19 cellular contexts compared by ENCODE assay signal in genomic region chr3:31009881-31010280, GRCh38.
DNase-seq lines count a peak whose midpoint lies in the region; ATAC-seq and TF ChIP-seq lines count a peak whose summit lies in the region.
"Had no signal": no experiment of that assay in that cellular context is flagged by ENCODE, and none has a peak within 500 bp of the region (broad histone marks: within the 10 kb centered on the region; RNA-seq: fewer than 3 reads in every experiment).

No MANE protein-coding gene starts in this region.

- H4K20me1 ChIP-seq in osteoblast (ENCODE audit: insufficient read depth, low read length) = no peaks in the 10 kb centered on the region

- H3K4me3 Mint-ChIP-seq in endodermal cell = no peak overlapping the region
- H3K4me3 Mint-ChIP-seq: activated CD4-positive, alpha-beta T cell treated with anti-CD3 and anti-CD28 coated beads, Interleukin-2, amount 10 ng/mL, durations not matched to agents 24 days and 14 days; dendritic cell treated with granulocyte-macrophage colony-stimulating factor and Interleukin-4, amounts not matched to agents 40 ng/mL and 50 ng/mL, for 4 days had no signal

- H3K9me3 Mint-ChIP-seq in endodermal cell = peaks cover 1% of the 10 kb centered on the region
- H3K9me3 Mint-ChIP-seq: dendritic cell treated with granulocyte-macrophage colony-stimulating factor and Interleukin-4, amounts not matched to agents 40 ng/mL and 50 ng/mL, for 4 days had no signal

- no peaks in the 10 kb centered on the region for H3K79me2 ChIP-seq in osteoblast (ENCODE audit: insufficient read depth, low read length)

- no peak overlapping the region for H3K27ac Mint-ChIP-seq in endodermal cell
- H3K27ac Mint-ChIP-seq: activated CD4-positive, alpha-beta T cell treated with anti-CD3 and anti-CD28 coated beads, Interleukin-2, amount 10 ng/mL, durations not matched to agents 24 days and 14 days; dendritic cell treated with granulocyte-macrophage colony-stimulating factor and Interleukin-4, amounts not matched to agents 40 ng/mL and 50 ng/mL, for 4 days had no signal

- H3K4me1 ChIP-seq in endodermal cell (ENCODE audit: control insufficient read depth, insufficient read depth, low read length) (peaks cover 9% of the 10 kb centered on the region), osteoblast (ENCODE audit: insufficient read depth, low read length) (peaks cover 37% of the 10 kb centered on the region), upper lobe of left lung (peaks cover 0 to 5% (median 0%) of the 10 kb centered on the region in 4 donors)
- H3K4me1 ChIP-seq: pancreas had no signal

- H3K36me3 ChIP-seq in endodermal cell (ENCODE audit: control insufficient read depth, insufficient read depth, low read length) = no peaks in the 10 kb centered on the region
- no peaks in the 10 kb centered on the region for H3K36me3 ChIP-seq in osteoblast (ENCODE audit: insufficient read depth, low read length)
- no peaks in the 10 kb centered on the region for H3K36me3 ChIP-seq in upper lobe of left lung
- H3K36me3 ChIP-seq: pancreas, spleen had no signal

- H3K4me1 Mint-ChIP-seq in endodermal cell = peaks cover 26% of the 10 kb centered on the region

- peaks cover 1% of the 10 kb centered on the region for H3K36me3 Mint-ChIP-seq in endodermal cell (ENCODE audit: low read depth)

- TF ChIP-seq POLR2A in upper lobe of left lung (IDR thresholded peaks at IDR 0.05) = no peak

- peaks cover 4% of the 10 kb centered on the region for H3K27me3 Mint-ChIP-seq in endodermal cell (ENCODE audit: insufficient read depth)
- H3K27me3 Mint-ChIP-seq: activated CD4-positive, alpha-beta T cell treated with anti-CD3 and anti-CD28 coated beads, Interleukin-2, amount 10 ng/mL, durations not matched to agents 24 days and 14 days; dendritic cell treated with granulocyte-macrophage colony-stimulating factor and Interleukin-4, amounts not matched to agents 40 ng/mL and 50 ng/mL, for 4 days had no signal

- TF ChIP-seq EP300 in upper lobe of left lung (IDR thresholded peaks at IDR 0.05) = no peak

- DNase-seq in NCI-H1417 (lab: John Stamatoyannopoulos, UW) (peak in 2 of 3 experiments; percentile 11 to 23), NCI-H1417 treated with DMSO at 0.1 percent for 48 hours (lab: John Stamatoyannopoulos, UW) (no peak), NCI-H748 (lab: John Stamatoyannopoulos, UW; ENCODE audit: unreplicated experiment) (peak; percentile 74), endodermal cell (peak; percentile 54), osteoblast (ENCODE audit: insufficient read length, low spot score, missing footprints) (no peak), cortex of kidney (lab: John Stamatoyannopoulos, UW) (no peak), upper lobe of left lung (no peak), DMS79 treated with DMSO at 0.1 percent for 48 hours (lab: John Stamatoyannopoulos, UW) (no peak)
- DNase-seq: 8988T; activated CD4-positive, alpha-beta T cell treated with anti-CD3 and anti-CD28 coated beads, Interleukin-2, amount 10 ng/mL, durations not matched to agents 24 days and 14 days; activated T-cell treated with anti-CD3 and anti-CD28 coated beads, Interleukin-2, amount 50 U/mL, for 48 hours; GDM1; GOT3; Kasumi-1; midbrain; NCI-H2107; pancreas; spleen had no signal

- H3K9me3 ChIP-seq in endodermal cell (ENCODE audit: control insufficient read depth, low read length) (peaks cover 21% of the 10 kb centered on the region), osteoblast (ENCODE audit: low read depth, low read length) (no peaks in the 10 kb centered on the region), upper lobe of left lung (no peaks in the 10 kb centered on the region)
- H3K9me3 ChIP-seq: pancreas, spleen had no signal

- TF ChIP-seq CTCF in endodermal cell (conservative IDR thresholded peaks at IDR 0.05) = no peak
- TF ChIP-seq CTCF in osteoblast (IDR thresholded peaks at IDR 0.05; ENCODE audit: extremely low read depth, low read depth, low read length) = no peak
- TF ChIP-seq CTCF in upper lobe of left lung (IDR thresholded peaks at IDR 0.05) = no peak

- H2AFZ ChIP-seq in osteoblast (ENCODE audit: low read length) = no peak overlapping the region

- no peak for ATAC-seq in upper lobe of left lung (ENCODE audit: low FRiP score in 2 of 2)
- ATAC-seq: pancreas had no signal

- H3K9ac ChIP-seq in endodermal cell (ENCODE audit: extremely low read depth, low read length, poor library complexity, severe bottlenecking) = no peak overlapping the region

- H3K4me3 ChIP-seq in endodermal cell (ENCODE audit: low read length) (no peak overlapping the region), osteoblast (ENCODE audit: insufficient read depth, low read length) (no peak overlapping the region), upper lobe of left lung (no peak overlapping the region)
- H3K4me3 ChIP-seq: pancreas, spleen had no signal

- H3K4me2 ChIP-seq in osteoblast (ENCODE audit: insufficient read depth, low read length) = no peak overlapping the region

- H3K27ac ChIP-seq in endodermal cell (ENCODE audit: low read depth, low read length) (no peak overlapping the region), osteoblast (ENCODE audit: low read depth, low read length) (peak overlapping the region; percentile 35), upper lobe of left lung (no peak overlapping the region)
- H3K27ac ChIP-seq: pancreas, spleen had no signal

- H3K27me3 ChIP-seq in endodermal cell (ENCODE audit: control insufficient read depth, insufficient read depth, low read length, poor library complexity, severe bottlenecking) = peaks cover 4% of the 10 kb centered on the region
- H3K27me3 ChIP-seq in osteoblast (ENCODE audit: insufficient read depth, low read length) = no peaks in the 10 kb centered on the region
- H3K27me3 ChIP-seq in upper lobe of left lung = no peaks in the 10 kb centered on the region
- H3K27me3 ChIP-seq: pancreas, spleen had no signal

Comparison
In these comparisons a context has a peak if more than half of its experiments do, and no peak if none do; other contexts are left out.
1. DNase-seq: peak in NCI-H1417 (2 of 3), NCI-H748 (single experiment) and endodermal cell (single experiment); none in NCI-H1417 treated with DMSO at 0.1 percent for 48 hours (single experiment), osteoblast (single experiment), cortex of kidney (single experiment), upper lobe of left lung (0 of 2) and DMS79 treated with DMSO at 0.1 percent for 48 hours (single experiment).